Comparison of ENCODE assay signal across 1 cellular context in the genomic region with DNA sequence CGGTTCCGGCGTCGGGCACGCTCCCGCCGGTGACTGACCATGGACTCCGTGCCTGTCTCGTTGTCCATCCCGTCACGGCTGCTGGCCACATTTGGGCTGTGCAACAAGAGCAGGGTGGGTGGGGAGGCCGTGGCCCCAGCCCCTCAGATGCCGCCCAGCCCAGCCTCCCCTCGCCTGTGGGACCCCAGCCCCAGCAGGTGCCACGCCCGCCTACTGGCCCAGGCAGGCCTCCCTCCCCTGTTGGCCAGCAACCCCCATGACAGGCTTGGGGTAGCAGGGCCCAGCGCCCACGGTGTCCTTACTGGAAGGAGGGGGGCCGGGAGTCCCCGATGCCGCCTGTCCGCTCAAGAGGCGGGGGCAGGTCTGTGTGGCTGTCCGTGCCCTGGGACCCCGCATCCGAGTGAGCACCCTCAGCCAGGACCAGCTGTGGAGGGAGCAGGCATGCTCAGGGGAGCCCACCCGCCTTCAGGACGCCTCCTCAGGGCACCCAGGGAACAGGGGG.
TF ChIP-seq lines count a peak whose summit lies in the region.

No MANE protein-coding gene starts in this region.

TF ChIP-seq in HCT116, 20 proteins besides CTCF, POLR2A, EP300 and RAD21 (continued from another document):
- TF ChIP-seq, protein P1, sequence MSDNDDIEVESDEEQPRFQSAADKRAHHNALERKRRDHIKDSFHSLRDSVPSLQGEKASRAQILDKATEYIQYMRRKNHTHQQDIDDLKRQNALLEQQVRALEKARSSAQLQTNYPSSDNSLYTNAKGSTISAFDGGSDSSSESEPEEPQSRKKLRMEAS (IDR thresholded peaks at IDR 0.05) = no peak
- no peak for TF ChIP-seq ELF1 (IDR thresholded peaks at IDR 0.05; ENCODE audit: borderline replicate concordance, low read depth)
- no peak for TF ChIP-seq JUND (IDR thresholded peaks at IDR 0.05)
- no peak for TF ChIP-seq ZFX (IDR thresholded peaks at IDR 0.05)
- TF ChIP-seq FOSL1 (IDR thresholded peaks at IDR 0.05; ENCODE audit: low read depth) = no peak
- no peak for TF ChIP-seq CBX3 (IDR thresholded peaks at IDR 0.05; ENCODE audit: low read depth)
- TF ChIP-seq, protein P2, sequence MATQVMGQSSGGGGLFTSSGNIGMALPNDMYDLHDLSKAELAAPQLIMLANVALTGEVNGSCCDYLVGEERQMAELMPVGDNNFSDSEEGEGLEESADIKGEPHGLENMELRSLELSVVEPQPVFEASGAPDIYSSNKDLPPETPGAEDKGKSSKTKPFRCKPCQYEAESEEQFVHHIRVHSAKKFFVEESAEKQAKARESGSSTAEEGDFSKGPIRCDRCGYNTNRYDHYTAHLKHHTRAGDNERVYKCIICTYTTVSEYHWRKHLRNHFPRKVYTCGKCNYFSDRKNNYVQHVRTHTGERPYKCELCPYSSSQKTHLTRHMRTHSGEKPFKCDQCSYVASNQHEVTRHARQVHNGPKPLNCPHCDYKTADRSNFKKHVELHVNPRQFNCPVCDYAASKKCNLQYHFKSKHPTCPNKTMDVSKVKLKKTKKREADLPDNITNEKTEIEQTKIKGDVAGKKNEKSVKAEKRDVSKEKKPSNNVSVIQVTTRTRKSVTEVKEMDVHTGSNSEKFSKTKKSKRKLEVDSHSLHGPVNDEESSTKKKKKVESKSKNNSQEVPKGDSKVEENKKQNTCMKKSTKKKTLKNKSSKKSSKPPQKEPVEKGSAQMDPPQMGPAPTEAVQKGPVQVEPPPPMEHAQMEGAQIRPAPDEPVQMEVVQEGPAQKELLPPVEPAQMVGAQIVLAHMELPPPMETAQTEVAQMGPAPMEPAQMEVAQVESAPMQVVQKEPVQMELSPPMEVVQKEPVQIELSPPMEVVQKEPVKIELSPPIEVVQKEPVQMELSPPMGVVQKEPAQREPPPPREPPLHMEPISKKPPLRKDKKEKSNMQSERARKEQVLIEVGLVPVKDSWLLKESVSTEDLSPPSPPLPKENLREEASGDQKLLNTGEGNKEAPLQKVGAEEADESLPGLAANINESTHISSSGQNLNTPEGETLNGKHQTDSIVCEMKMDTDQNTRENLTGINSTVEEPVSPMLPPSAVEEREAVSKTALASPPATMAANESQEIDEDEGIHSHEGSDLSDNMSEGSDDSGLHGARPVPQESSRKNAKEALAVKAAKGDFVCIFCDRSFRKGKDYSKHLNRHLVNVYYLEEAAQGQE (IDR thresholded peaks at IDR 0.05; ENCODE audit: low read depth) = no peak
TF ChIP-seq in HCT116: peak in this region for 0.
